ENCODE assay signal across 3 cellular contexts in genomic region chr13:42014119-42014518, GRCh38.
TF ChIP-seq lines count a peak whose summit lies in the region.

No MANE protein-coding gene starts in this region.

TF ChIP-seq in GM23338, 12 proteins besides CTCF, POLR2A, EP300 and RAD21 (continues in another document):
- TF ChIP-seq ETS1 (IDR thresholded peaks at IDR 0.05) (no peak), POLR2AphosphoS5 (IDR thresholded peaks at IDR 0.05; ENCODE audit: low read depth) (no peak), REST (IDR thresholded peaks at IDR 0.05; ENCODE audit: unreplicated experiment) (no peak), ZNF331 (CRISPR knock-in tag; IDR thresholded peaks at IDR 0.05; ENCODE audit: low read depth) (no peak), ZNF114 (CRISPR knock-in tag; IDR thresholded peaks at IDR 0.05) (no peak), EZH2 (IDR thresholded peaks at IDR 0.05; ENCODE audit: low read depth, unreplicated experiment) (no peak)

TF ChIP-seq in HEK293, 187 proteins besides CTCF, POLR2A, EP300 and RAD21:
- TF ChIP-seq ZNF394 (tag by site-specific recombination; IDR thresholded peaks at IDR 0.05; ENCODE audit: borderline replicate concordance) (no peak), ZNF10 (tag by site-specific recombination; IDR thresholded peaks at IDR 0.05) (0 out of 2 replicates have a peak, but pooled peaks have one; percentile 14)

TF ChIP-seq in K562, 482 proteins besides CTCF, POLR2A, EP300 and RAD21:
- TF ChIP-seq ZNF121 (CRISPR knock-in tag; conservative IDR thresholded peaks at IDR 0.05) (peak; percentile 70; the same call in 1 of the 2 replicates), ZZZ3 (IDR thresholded peaks at IDR 0.05) (no peak)
